ENCODE assay signal across 1 cellular context in genomic region chr4:124712417-124713212, GRCh38.
A peak's percentile ranks its signal among the peaks of the same experiment; 100 is the strongest.
TF ChIP-seq lines count a peak whose summit lies in the region.

TSS of gene ANKRD50 (minus strand) at chr4:124712732. CDS start at chr4:124710511, 2,221 bp downstream.

TF ChIP-seq in HepG2, 621 proteins besides CTCF, POLR2A, EP300 and RAD21 (continued from another document and continues in another):
- TF ChIP-seq KDM2A (CRISPR knock-in tag; IDR thresholded peaks at IDR 0.05; ENCODE audit: borderline replicate concordance, low read depth): peak; percentile 38; the same call in 1 of the 2 replicates
- peak; percentile 48; the same call in 1 of the 2 replicates for TF ChIP-seq THAP8 (CRISPR knock-in tag; IDR thresholded peaks at IDR 0.05; ENCODE audit: borderline replicate concordance)
- TF ChIP-seq BCL3 (CRISPR knock-in tag; IDR thresholded peaks at IDR 0.05): 0 out of 2 replicates have a peak, but pooled peaks have one; percentile 29
- no peak; the same call in 1 of the 2 replicates for TF ChIP-seq ATF7-NPFF (CRISPR knock-in tag; IDR thresholded peaks at IDR 0.05; ENCODE audit: low read depth)
- no peak for TF ChIP-seq ZNF567 (CRISPR knock-in tag; IDR thresholded peaks at IDR 0.05; ENCODE audit: borderline replicate concordance)
- no peak; the same call in 1 of the 2 replicates for TF ChIP-seq ZNF501 (CRISPR knock-in tag; IDR thresholded peaks at IDR 0.05)
- TF ChIP-seq NFYC (CRISPR knock-in tag; IDR thresholded peaks at IDR 0.05): no peak
- no peak for TF ChIP-seq NFRKB (IDR thresholded peaks at IDR 0.05)
- TF ChIP-seq ZNF329 (CRISPR knock-in tag; IDR thresholded peaks at IDR 0.05; ENCODE audit: low read depth): 0 out of 2 replicates have a peak, but pooled peaks have one; percentile 10
- no peak for TF ChIP-seq ZNF256 (CRISPR knock-in tag; conservative IDR thresholded peaks at IDR 0.05)
- TF ChIP-seq RELA (CRISPR knock-in tag; IDR thresholded peaks at IDR 0.05): 0 out of 2 replicates have a peak, but pooled peaks have one; percentile 54
- TF ChIP-seq ASH2L (IDR thresholded peaks at IDR 0.05; ENCODE audit: insufficient read length, low read depth, low read length): peak; percentile 2
- TF ChIP-seq ZSCAN9 (CRISPR knock-in tag; IDR thresholded peaks at IDR 0.05; ENCODE audit: borderline replicate concordance): no peak
- no peak for TF ChIP-seq ZNF552 (CRISPR knock-in tag; IDR thresholded peaks at IDR 0.05; ENCODE audit: borderline replicate concordance)
- TF ChIP-seq ZIK1 (CRISPR knock-in tag; IDR thresholded peaks at IDR 0.05; ENCODE audit: borderline replicate concordance, low read depth): peak; percentile 13; the same call in 1 of the 2 replicates
- TF ChIP-seq ZNF790 (CRISPR knock-in tag; IDR thresholded peaks at IDR 0.05; ENCODE audit: borderline replicate concordance): no peak
- TF ChIP-seq ZFP62 (CRISPR knock-in tag; IDR thresholded peaks at IDR 0.05): no peak
- 0 out of 2 replicates have a peak, but pooled peaks have one; percentile 4 for TF ChIP-seq MEIS1 (CRISPR knock-in tag; IDR thresholded peaks at IDR 0.05; ENCODE audit: borderline replicate concordance)
- no peak for TF ChIP-seq NR2C2 (CRISPR knock-in tag; IDR thresholded peaks at IDR 0.05; ENCODE audit: borderline replicate concordance)
- TF ChIP-seq MAZ (IDR thresholded peaks at IDR 0.05; ENCODE audit: borderline replicate concordance, low read depth, low read length): peak; percentile 77
- TF ChIP-seq MAZ (CRISPR knock-in tag; IDR thresholded peaks at IDR 0.05; ENCODE audit: low read depth): peak; percentile 18
- 0 out of 2 replicates have a peak, but pooled peaks have one; percentile 7 for TF ChIP-seq MIER3 (CRISPR knock-in tag; IDR thresholded peaks at IDR 0.05; ENCODE audit: borderline replicate concordance)
- peak; percentile 44; the same call in 1 of the 2 replicates for TF ChIP-seq ZNF234 (CRISPR knock-in tag; conservative IDR thresholded peaks at IDR 0.05)
- TF ChIP-seq SALL1 (CRISPR knock-in tag; IDR thresholded peaks at IDR 0.05): peak; percentile 8; the same call in 1 of the 2 replicates
- peak; percentile 74 for TF ChIP-seq CHD2 (IDR thresholded peaks at IDR 0.05; ENCODE audit: low read depth, low read length)
- TF ChIP-seq HNF1A (IDR thresholded peaks at IDR 0.05; ENCODE audit: low read depth): no peak
- peak; percentile 11; the same call in 1 of the 2 replicates for TF ChIP-seq HNF1A (CRISPR knock-in tag; IDR thresholded peaks at IDR 0.05; ENCODE audit: borderline replicate concordance)
- TF ChIP-seq POLR2G (IDR thresholded peaks at IDR 0.05; ENCODE audit: low read depth, low read length): peak; percentile 74
- no peak for TF ChIP-seq JUN (CRISPR knock-in tag; IDR thresholded peaks at IDR 0.05)
- no peak; the same call in 1 of the 2 replicates for TF ChIP-seq MTF2 (CRISPR knock-in tag; IDR thresholded peaks at IDR 0.05; ENCODE audit: borderline replicate concordance)
- no peak for TF ChIP-seq ZNF570 (CRISPR knock-in tag; IDR thresholded peaks at IDR 0.05; ENCODE audit: borderline replicate concordance)
- no peak for TF ChIP-seq MTA3 (CRISPR knock-in tag; IDR thresholded peaks at IDR 0.05)
- TF ChIP-seq PRDM15 (CRISPR knock-in tag; IDR thresholded peaks at IDR 0.05): peak; percentile 76; the same call in 1 of the 2 replicates
- TF ChIP-seq NR2F1 (CRISPR knock-in tag; IDR thresholded peaks at IDR 0.05): no peak
- TF ChIP-seq SOX6 (IDR thresholded peaks at IDR 0.05): no peak
- peak; percentile 51 for TF ChIP-seq SOX6 (CRISPR knock-in tag; IDR thresholded peaks at IDR 0.05)
- no peak for TF ChIP-seq FOXA1 (IDR thresholded peaks at IDR 0.05)
- no peak for TF ChIP-seq FOXA1 (CRISPR knock-in tag; IDR thresholded peaks at IDR 0.05)
- TF ChIP-seq ZBTB25 (CRISPR knock-in tag; IDR thresholded peaks at IDR 0.05): 0 out of 2 replicates have a peak, but pooled peaks have one; percentile 14
- TF ChIP-seq MXD1 (CRISPR knock-in tag; IDR thresholded peaks at IDR 0.05): no peak; the same call in 1 of the 2 replicates
- 0 out of 2 replicates have a peak, but pooled peaks have one; percentile 63 for TF ChIP-seq ZNF674 (CRISPR knock-in tag; IDR thresholded peaks at IDR 0.05; ENCODE audit: low read depth)
- TF ChIP-seq ZNF274 (CRISPR knock-in tag; IDR thresholded peaks at IDR 0.05): peak; percentile 53; the same call in 1 of the 2 replicates
- no peak for TF ChIP-seq ZFP82 (CRISPR knock-in tag; IDR thresholded peaks at IDR 0.05; ENCODE audit: borderline replicate concordance)
- 0 out of 2 replicates have a peak, but pooled peaks have one; percentile 35 for TF ChIP-seq POGK (CRISPR knock-in tag; conservative IDR thresholded peaks at IDR 0.05)
- no peak for TF ChIP-seq RBAK (CRISPR knock-in tag; IDR thresholded peaks at IDR 0.05)
- TF ChIP-seq ZBTB42 (CRISPR knock-in tag; IDR thresholded peaks at IDR 0.05): no peak
- peak; percentile 64 for TF ChIP-seq TAF1 (CRISPR knock-in tag; IDR thresholded peaks at IDR 0.05)
- no peak for TF ChIP-seq ZNF557 (CRISPR knock-in tag; IDR thresholded peaks at IDR 0.05)
- peak; percentile 77; the same call in 1 of the 2 replicates for TF ChIP-seq ZFX (CRISPR knock-in tag; IDR thresholded peaks at IDR 0.05; ENCODE audit: low read depth)
- 0 out of 2 replicates have a peak, but pooled peaks have one; percentile 2 for TF ChIP-seq ZGPAT (CRISPR knock-in tag; IDR thresholded peaks at IDR 0.05)
- TF ChIP-seq SNRNP70 (IDR thresholded peaks at IDR 0.05; ENCODE audit: low read depth, low read length): no peak
- TF ChIP-seq PHF20 (CRISPR knock-in tag; IDR thresholded peaks at IDR 0.05): peak; percentile 13; the same call in 1 of the 2 replicates
- peak; percentile 22 for TF ChIP-seq ZNF18 (CRISPR knock-in tag; IDR thresholded peaks at IDR 0.05; ENCODE audit: insufficient replicate concordance)
